33 cellular contexts compared by ENCODE assay signal in genomic region chr10:1138529-1138928, GRCh38.
"Had no signal": no experiment of that assay in that cellular context is flagged by ENCODE, and none has a peak within 500 bp of the region (broad histone marks: within the 10 kb centered on the region; RNA-seq: fewer than 3 reads in every experiment).

No MANE protein-coding gene starts in this region.

- H3K36me3 ChIP-seq: adrenal gland, ascending aorta, brain microvascular endothelial cell, breast epithelium, cardiac muscle cell had no signal

- H3K27me3 ChIP-seq: adrenal gland, ascending aorta, body of pancreas, brain microvascular endothelial cell, breast epithelium, cardiac muscle cell had no signal

- H3K27ac ChIP-seq: adrenal gland, ascending aorta, body of pancreas, brain microvascular endothelial cell, breast epithelium, cardiac muscle cell had no signal

- ATAC-seq: activated naive CD4-positive, alpha-beta T cell treated with anti-CD3 and anti-CD28 coated beads, Interleukin-2, amount 50 U/mL, for 72 hours; activated naive CD8-positive, alpha-beta T cell treated with anti-CD3 and anti-CD28 coated beads, Interleukin-2, amount 50 U/mL, for 24 hours; activated T-cell treated with anti-CD3 and anti-CD28 coated beads, Interleukin-2, amount 50 U/mL, for 4 hours; activated T-cell treated with anti-CD3 and anti-CD28 coated beads, Interleukin-2, amount 50 U/mL, for 72 hours; activated T-helper 17 cell treated with anti-CD3 and anti-CD28 coated beads, Interleukin-2, amount 50 U/mL, for 72 hours; body of pancreas had no signal

- H3K4me3 ChIP-seq: adrenal gland, ascending aorta, body of pancreas, breast epithelium, cardiac muscle cell had no signal

- H3K9me3 ChIP-seq: ascending aorta, body of pancreas had no signal

- FAIRE-seq: astrocyte, bronchial epithelial cell had no signal

- H3K4me1 ChIP-seq: adrenal gland, ascending aorta, body of pancreas, breast epithelium had no signal

- DNase-seq: activated effector memory CD4-positive, alpha-beta T cell treated with anti-CD3 and anti-CD28 coated beads, Interleukin-2, amount 50 U/mL, for 16 hours; activated effector memory CD4-positive, alpha-beta T cell treated with Interleukin-2 at 50 U/mL for 16 hours; activated gamma-delta T cell; activated gamma-delta T cell treated with Interleukin-2 at 50 U/mL for 16 hours; activated naive CD4-positive, alpha-beta T cell; activated naive CD4-positive, alpha-beta T cell treated with anti-CD3 and anti-CD28 coated beads for 36 hours; activated naive CD4-positive, alpha-beta T cell treated with anti-CD3 and anti-CD28 coated beads, Interleukin-2, amount 10 ng/mL, durations not matched to agents 7 days and 5 days; activated naive CD4-positive, alpha-beta T cell treated with anti-CD3 and anti-CD28 coated beads, Interleukin-2, amount 50 U/mL, for 16 hours; activated naive CD4-positive, alpha-beta T cell treated with Interleukin-2 at 50 U/mL for 16 hours; activated naive CD8-positive, alpha-beta T cell treated with anti-CD3 and anti-CD28 coated beads for 36 hours; activated naive CD8-positive, alpha-beta T cell treated with anti-CD3 and anti-CD28 coated beads, Interleukin-2, amount 10 ng/mL, durations not matched to agents 7 days and 5 days; activated naive CD8-positive, alpha-beta T cell treated with anti-CD3 and anti-CD28 coated beads, Interleukin-2, amount 50 U/mL, for 24 hours; activated T-cell treated with anti-CD3 and anti-CD28 coated beads, Interleukin-2, amount 50 U/mL, for 24 hours; activated T-cell treated with anti-CD3 and anti-CD28 coated beads, Interleukin-2, amount 50 U/mL, for 4 hours; activated T-cell treated with anti-CD3 and anti-CD28 coated beads, Interleukin-2, amount 50 U/mL, for 48 hours; activated T-cell treated with anti-CD3 and anti-CD28 coated beads, Interleukin-2, amount 50 U/mL, for 72 hours; adrenal gland; amniotic stem cell; amygdala; anterior cingulate cortex; aorta; body of pancreas; brain microvascular endothelial cell; caudate nucleus; central memory CD4-positive, alpha-beta T cell; cerebellar nuclear complex had no signal
